ENCODE assay signal across 25 cellular contexts in genomic region chr3:14539384-14540208, GRCh38. TPM values are rescaled to one million over a fixed set of nuclear protein-coding genes. Genes with fewer than 3 reads are reported as not detected.
A peak's percentile ranks its signal among the peaks of the same experiment; 100 is the strongest.
DNase-seq lines count a peak whose midpoint lies in the region; ATAC-seq and TF ChIP-seq lines count a peak whose summit lies in the region.
"Had no signal": no experiment of that assay in that cellular context is flagged by ENCODE, and none has a peak within 500 bp of the region (broad histone marks: within the 10 kb centered on the region; RNA-seq: fewer than 3 reads in every experiment).

No MANE protein-coding gene starts in this region.

- CTCF ChIA-PET in RWPE1 (lab: Yijun Ruan, JAX): interaction anchor here (0.7 kb wide), 1 partner anchor 30 kb away, joined by 4 read pairs; no protein-coding TSS in a partner anchor

- intact Hi-C loops in left ventricle myocardium superior (cut with micrococcal nuclease) (no loop called here), posterior vena cava (cut with DNase I) (no loop called here)

- no peak overlapping the region for H3K27ac Mint-ChIP-seq in chondrocyte (ENCODE audit: unreplicated experiment)
- H3K27ac Mint-ChIP-seq: activated CD4-positive, alpha-beta memory T cell treated with anti-CD3 and anti-CD28 coated beads for 36 hours; CD4-positive, CD25-positive, alpha-beta regulatory T cell; immature natural killer cell; nephron progenitor cell; stimulated activated memory B cell treated with anti-CD40 and anti-IgM and Interleukin-4, amounts not matched to agents 10 μg/mL and 1 μg/mL and 100 μg/mL, for 72 hours; T-cell had no signal

- POLR2A ChIA-PET in RWPE1 (lab: Yijun Ruan, JAX; ENCODE audit: low non-redundant PET): no interaction called here

- peak; percentile 80 for DNase-seq in chondrocyte (ENCODE audit: low spot score)
- DNase-seq in left ventricle myocardium superior: peak; percentile 42
- DNase-seq in posterior vena cava (ENCODE audit: low spot score): peak; percentile 58
- no peak for DNase-seq in RWPE1 (ENCODE audit: low spot score)
- no peak for DNase-seq in T-helper 9 cell
- DNase-seq in NCI-H1436 treated with DMSO at 0.1 percent for 48 hours (lab: John Stamatoyannopoulos, UW): no peak
- DNase-seq: activated CD4-positive, alpha-beta memory T cell treated with anti-CD3 and anti-CD28 coated beads for 36 hours; activated gamma-delta T cell; CD4-positive, CD25-positive, alpha-beta regulatory T cell; effector CD8-positive, alpha-beta T cell; immature natural killer cell; NCI-H2107; NCI-H446 treated with DMSO at 0.1 percent for 48 hours; nephron progenitor cell; OCI-M1; SHP77 treated with DMSO at 0.1 percent for 48 hours; stimulated activated CD4-positive, alpha-beta T cell treated with anti-CD3 and anti-CD28 coated beads, Interleukin-2, amount 100 ng/mL, for 48 hours; T-cell had no signal

- peaks cover 2% of the 10 kb centered on the region for H3K36me3 Mint-ChIP-seq in chondrocyte (ENCODE audit: low read depth)
- H3K36me3 Mint-ChIP-seq: activated CD4-positive, alpha-beta memory T cell treated with anti-CD3 and anti-CD28 coated beads for 36 hours; CD4-positive, CD25-positive, alpha-beta regulatory T cell; immature natural killer cell; stimulated activated memory B cell treated with anti-CD40 and anti-IgM and Interleukin-4, amounts not matched to agents 10 μg/mL and 1 μg/mL and 100 μg/mL, for 72 hours; T-cell had no signal

- H3K9me3 Mint-ChIP-seq in chondrocyte (ENCODE audit: low read depth): no peaks in the 10 kb centered on the region
- H3K9me3 Mint-ChIP-seq: activated CD4-positive, alpha-beta memory T cell treated with anti-CD3 and anti-CD28 coated beads for 36 hours; immature natural killer cell; nephron progenitor cell; stimulated activated memory B cell treated with anti-CD40 and anti-IgM and Interleukin-4, amounts not matched to agents 10 μg/mL and 1 μg/mL and 100 μg/mL, for 72 hours; T-cell had no signal

- no peak overlapping the region for H3K27ac ChIP-seq in RWPE1
- H3K27ac ChIP-seq: hepatocyte, prostate gland, suprapubic skin had no signal

- H3K4me1 Mint-ChIP-seq in chondrocyte (ENCODE audit: low read depth): no peaks in the 10 kb centered on the region
- H3K4me1 Mint-ChIP-seq: CD4-positive, CD25-positive, alpha-beta regulatory T cell; immature natural killer cell; stimulated activated memory B cell treated with anti-CD40 and anti-IgM and Interleukin-4, amounts not matched to agents 10 μg/mL and 1 μg/mL and 100 μg/mL, for 72 hours; T-cell had no signal

- H3K4me3 Mint-ChIP-seq in chondrocyte (ENCODE audit: unreplicated experiment): no peak overlapping the region
- H3K4me3 Mint-ChIP-seq: activated CD4-positive, alpha-beta memory T cell treated with anti-CD3 and anti-CD28 coated beads for 36 hours; CD4-positive, CD25-positive, alpha-beta regulatory T cell; immature natural killer cell; nephron progenitor cell; stimulated activated memory B cell treated with anti-CD40 and anti-IgM and Interleukin-4, amounts not matched to agents 10 μg/mL and 1 μg/mL and 100 μg/mL, for 72 hours; T-cell had no signal

- ATAC-seq in left ventricle myocardium superior (peak; percentile 58), GM21367 (IDR thresholded peaks at IDR 0.05; ENCODE audit: unreplicated experiment) (no peak)
- ATAC-seq: activated CD4-positive, CD25-positive, alpha-beta regulatory T cell treated with anti-CD3 and anti-CD28 coated beads, Interleukin-2, amount 50 U/mL, for 24 hours; stimulated activated memory B cell treated with anti-CD40 and anti-IgM and Interleukin-4, amounts not matched to agents 10 μg/mL and 1 μg/mL and 100 μg/mL, for 72 hours; T-cell had no signal

- peaks cover 5% of the 10 kb centered on the region for H3K27me3 Mint-ChIP-seq in chondrocyte (ENCODE audit: low read depth)
- H3K27me3 Mint-ChIP-seq: activated CD4-positive, alpha-beta memory T cell treated with anti-CD3 and anti-CD28 coated beads for 36 hours; CD4-positive, CD25-positive, alpha-beta regulatory T cell had no signal

- TF ChIP-seq CTCF in chondrocyte (IDR thresholded peaks at IDR 0.05) (no peak), RWPE1 (conservative IDR thresholded peaks at IDR 0.05; ENCODE audit: low read depth) (no peak)

RNA-seq across cellular contexts. Expression of gene GRIP2, which starts 0.5 kb away (rescaled TPM):
- 0.20 to 0.63 TPM in 2 of 3 replicates, not detected in the other for total RNA-seq in chondrocyte
- total RNA-seq in left ventricle myocardium superior: 37.0 TPM
- 1 to 10 TPM; 3.7 to 3.9 TPM for total RNA-seq in posterior vena cava
- total RNA-seq: activated CD4-positive, alpha-beta memory T cell treated with anti-CD3 and anti-CD28 coated beads for 36 hours; CD4-positive, CD25-positive, alpha-beta regulatory T cell; epithelial cell of proximal tubule had no signal

Comparison
In these comparisons a context has a peak if more than half of its experiments do, and no peak if none do; other contexts are left out.
1. DNase-seq: peak in chondrocyte (single experiment), left ventricle myocardium superior (single experiment) and posterior vena cava (single experiment); none in RWPE1 (single experiment), T-helper 9 cell (single experiment) and NCI-H1436 treated with DMSO at 0.1 percent for 48 hours (single experiment).